Comparison of ENCODE assay signal across 8 cellular contexts in the genomic region with DNA sequence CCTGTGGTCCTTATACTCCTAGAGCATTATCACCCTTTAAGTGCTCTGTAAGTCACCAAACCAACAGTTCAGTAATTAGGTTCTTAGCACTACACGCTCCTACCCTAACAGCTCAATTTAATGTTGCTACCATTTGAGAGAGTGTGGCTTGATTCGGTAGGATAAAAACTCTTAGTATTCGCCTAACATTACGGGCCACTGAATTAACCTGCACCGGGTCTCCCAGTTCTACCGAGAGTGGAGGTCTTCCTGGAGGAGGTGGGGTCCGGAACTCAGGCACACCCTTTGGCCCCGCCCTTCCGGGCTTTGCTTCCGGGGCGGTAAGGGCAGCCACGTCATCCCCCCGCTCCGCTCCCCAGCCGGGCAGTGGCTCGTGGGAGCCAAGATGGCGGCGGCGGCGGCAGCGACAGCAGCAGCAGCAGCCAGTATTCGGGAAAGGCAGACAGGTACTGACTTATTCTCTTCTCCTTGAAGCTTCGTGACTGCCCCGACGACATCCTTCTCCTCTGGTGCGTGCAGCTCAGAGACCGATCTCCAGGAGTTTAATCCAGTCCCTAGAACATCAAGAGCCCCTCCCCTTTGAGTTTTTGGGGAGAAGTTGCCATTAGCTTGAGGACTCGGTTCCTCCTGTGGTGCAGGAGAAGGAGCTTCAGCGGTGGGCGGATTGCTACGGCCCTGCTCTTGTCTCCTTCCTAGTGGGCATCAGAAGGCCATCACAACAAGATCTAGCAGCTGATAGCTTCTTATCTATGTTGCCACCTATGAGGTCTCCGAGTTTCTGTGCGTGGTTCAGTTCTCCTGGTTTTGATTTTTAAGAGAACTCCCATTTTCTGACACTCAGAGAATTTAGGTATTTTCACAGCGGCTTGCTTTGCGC. TPM values are rescaled to one million over a fixed set of nuclear protein-coding genes. Genes with fewer than 3 reads are reported as not detected.
DNase-seq lines count a peak whose midpoint lies in the region; ATAC-seq and TF ChIP-seq lines count a peak whose summit lies in the region.

TSS of gene SCFD1 (plus strand) at position 366 of the 877 bp plus-strand sequence. CDS start at position 386, 20 bp downstream.

- peak within 1 kb of the TSS; percentile 19; the same call in 1 of the 2 replicates for H2AFZ ChIP-seq in GM23338

- H3K27me3 ChIP-seq in DOHH2 (ENCODE audit: control insufficient read depth, low read length) = no peaks in the 10 kb centered on the region
- H3K27me3 ChIP-seq in GM23338 (ENCODE audit: insufficient read depth) = no peaks in the 10 kb centered on the region

- peaks cover 51% of the 10 kb centered on the region for H3K4me1 ChIP-seq in DOHH2 (ENCODE audit: control insufficient read depth, low read length)
- H3K4me1 ChIP-seq in GM23338 (ENCODE audit: insufficient read depth) = no peaks in the 10 kb centered on the region

- peaks cover 7% of the 10 kb centered on the region for H3K27me3 Mint-ChIP-seq in GM23338 (ENCODE audit: insufficient read depth, low read depth, poor library complexity)
- no peaks in the 10 kb centered on the region for H3K27me3 Mint-ChIP-seq in activated T-helper 2 cell treated with anti-CD3 and anti-CD28 coated beads, Interferon-gamma antibody, Interleukin-2, Interleukin-4, amounts not matched to agents 10 μg/mL and 5 μg/mL and 100 μg/mL, durations not matched to agents 14 hours and 24 hours and 36 hours (ENCODE audit: low read depth)
- no peaks in the 10 kb centered on the region for H3K27me3 Mint-ChIP-seq in naive thymus-derived CD8-positive, alpha-beta T cell

- peaks cover 3% of the 10 kb centered on the region; the same call in 1 of the 3 replicates for H3K36me3 Mint-ChIP-seq in GM23338 (ENCODE audit: low read depth)
- H3K36me3 Mint-ChIP-seq in activated T-helper 2 cell treated with anti-CD3 and anti-CD28 coated beads, Interferon-gamma antibody, Interleukin-2, Interleukin-4, amounts not matched to agents 10 μg/mL and 5 μg/mL and 100 μg/mL, durations not matched to agents 14 hours and 24 hours and 36 hours (ENCODE audit: low read depth) = peaks cover 15% of the 10 kb centered on the region
- peaks cover 0 to 2% (median 0%) of the 10 kb centered on the region in 3 donors for H3K36me3 Mint-ChIP-seq in naive thymus-derived CD8-positive, alpha-beta T cell

- H3K79me2 ChIP-seq in DOHH2 (ENCODE audit: control insufficient read depth, low read length) (peaks cover 50% of the 10 kb centered on the region), GM23338 (replicated peaks; ENCODE audit: insufficient read depth) (peaks cover 48% of the 10 kb centered on the region)

- peak; percentile 98 for ATAC-seq in GM23338
- peak; percentile 97 to 98 for ATAC-seq in naive thymus-derived CD8-positive, alpha-beta T cell

- POLR2A ChIA-PET in RWPE1 (lab: Yijun Ruan, JAX; ENCODE audit: low non-redundant PET) = no interaction called here
- POLR2A ChIA-PET in naive thymus-derived CD8-positive, alpha-beta T cell (lab: Charles Lee) = interaction anchor here (0.5 to 1.5 kb wide), 9 partner anchors 27 to 1581 kb away, joined by 3 to 6 read pairs (median 3); partner anchors contain the start of gene HECTD1

- H3K4me1 Mint-ChIP-seq in GM23338 = peaks cover 9% of the 10 kb centered on the region
- peaks cover 29% of the 10 kb centered on the region for H3K4me1 Mint-ChIP-seq in activated T-helper 2 cell treated with anti-CD3 and anti-CD28 coated beads, Interferon-gamma antibody, Interleukin-2, Interleukin-4, amounts not matched to agents 10 μg/mL and 5 μg/mL and 100 μg/mL, durations not matched to agents 14 hours and 24 hours and 36 hours (ENCODE audit: low read depth)
- H3K4me1 Mint-ChIP-seq in naive thymus-derived CD8-positive, alpha-beta T cell = peaks cover 15 to 52% (median 36%) of the 10 kb centered on the region in 4 donors

- intact Hi-C loops in activated T-helper 2 cell treated with anti-CD3 and anti-CD28 coated beads, Interferon-gamma antibody, Interleukin-2, Interleukin-4, amounts not matched to agents 10 μg/mL and 5 μg/mL and 100 μg/mL, durations not matched to agents 14 hours and 24 hours and 36 hours (cut with micrococcal nuclease) = loop anchor here (1.0 to 10.0 kb wide), 5 partner anchors 63 to 1455 kb away; partner anchors contain the start of genes AP4S1, ARHGAP5, G2E3 and HECTD1

- peak within 1 kb of the TSS; percentile 94 for H3K4me3 Mint-ChIP-seq in GM23338
- peak within 1 kb of the TSS; percentile 95 for H3K4me3 Mint-ChIP-seq in activated T-helper 2 cell treated with anti-CD3 and anti-CD28 coated beads, Interferon-gamma antibody, Interleukin-2, Interleukin-4, amounts not matched to agents 10 μg/mL and 5 μg/mL and 100 μg/mL, durations not matched to agents 14 hours and 24 hours and 36 hours (ENCODE audit: low read depth)
- H3K4me3 Mint-ChIP-seq in naive thymus-derived CD8-positive, alpha-beta T cell = peak within 1 kb of the TSS; percentile 87 to 100 (median 98)

- H4K20me1 ChIP-seq in DOHH2 (ENCODE audit: control insufficient read depth, insufficient read depth, low read depth, low read length) (no peaks in the 10 kb centered on the region), GM23338 (replicated peaks; ENCODE audit: insufficient read depth) (peaks cover 9% of the 10 kb centered on the region; the same call in 1 of the 2 replicates)

- peaks cover 31% of the 10 kb centered on the region for H3F3A ChIP-seq in DOHH2 (ENCODE audit: control insufficient read depth, insufficient read depth)
- H3F3A ChIP-seq in GM23338 (replicated peaks; ENCODE audit: low read depth) = peaks cover 4% of the 10 kb centered on the region; the same call in 1 of the 2 replicates

- H3K27ac ChIP-seq in DOHH2 (ENCODE audit: low read depth, low read length) (peak within 1 kb of the TSS; percentile 67), GM23338 (ENCODE audit: low read depth) (peak within 1 kb of the TSS; percentile 95), RWPE1 (peak within 1 kb of the TSS; percentile 88)

- H3K36me3 ChIP-seq in DOHH2 (ENCODE audit: control insufficient read depth, low read length) (peaks cover 24% of the 10 kb centered on the region), GM23338 (ENCODE audit: insufficient read depth) (no peaks in the 10 kb centered on the region; the same call in 1 of the 2 replicates)

- H3K9me2 ChIP-seq in DOHH2 (replicated peaks; ENCODE audit: control insufficient read depth, low read length) = no peaks in the 10 kb centered on the region
- no peaks in the 10 kb centered on the region for H3K9me2 ChIP-seq in GM23338 (ENCODE audit: insufficient read depth)

- H3K4me3 ChIP-seq in DOHH2 (ENCODE audit: low read length) = peak within 1 kb of the TSS; percentile 99
- H3K4me3 ChIP-seq in GM23338 = peak within 1 kb of the TSS; percentile 75
- peak within 1 kb of the TSS; percentile 73 for H3K4me3 ChIP-seq in LNCaP clone FGC (ENCODE audit: low read depth, low read length)
- H3K4me3 ChIP-seq in fibroblast of mammary gland (ENCODE audit: control insufficient read depth, low read depth, low read length) = peak within 1 kb of the TSS; percentile 82

- CTCF ChIA-PET in RWPE1 (lab: Yijun Ruan, JAX) = interaction anchor here (0.6 kb wide), 2 partner anchors 63 to 981 kb away, joined by 4 to 6 read pairs; partner anchors contain the start of gene G2E3

- no peaks in the 10 kb centered on the region for H3K9me3 Mint-ChIP-seq in GM23338
- no peaks in the 10 kb centered on the region for H3K9me3 Mint-ChIP-seq in activated T-helper 2 cell treated with anti-CD3 and anti-CD28 coated beads, Interferon-gamma antibody, Interleukin-2, Interleukin-4, amounts not matched to agents 10 μg/mL and 5 μg/mL and 100 μg/mL, durations not matched to agents 14 hours and 24 hours and 36 hours
- no peaks in the 10 kb centered on the region for H3K9me3 Mint-ChIP-seq in naive thymus-derived CD8-positive, alpha-beta T cell

- TF ChIP-seq CTCF in DOHH2 (IDR thresholded peaks at IDR 0.05; ENCODE audit: low read depth, low read length, poor library complexity, severe bottlenecking) = no peak
- TF ChIP-seq CTCF in GM23338 (conservative IDR thresholded peaks at IDR 0.05; ENCODE audit: low read depth in 2 of 2) = no peak
- TF ChIP-seq CTCF in LNCaP clone FGC (IDR thresholded peaks at IDR 0.05; ENCODE audit: control insufficient read depth, extremely low read depth, insufficient read depth) = no peak
- TF ChIP-seq CTCF in RWPE1 (conservative IDR thresholded peaks at IDR 0.05; ENCODE audit: low read depth) = no peak
- TF ChIP-seq CTCF in fibroblast of mammary gland (conservative IDR thresholded peaks at IDR 0.05; ENCODE audit: control insufficient read depth, insufficient read depth, low read depth, low read length) = no peak

- peak within 1 kb of the TSS; percentile 98 for H3K27ac Mint-ChIP-seq in GM23338
- H3K27ac Mint-ChIP-seq in activated T-helper 2 cell treated with anti-CD3 and anti-CD28 coated beads, Interferon-gamma antibody, Interleukin-2, Interleukin-4, amounts not matched to agents 10 μg/mL and 5 μg/mL and 100 μg/mL, durations not matched to agents 14 hours and 24 hours and 36 hours = peak within 1 kb of the TSS; percentile 94
- peak within 1 kb of the TSS; percentile 84 to 99 (median 97) for H3K27ac Mint-ChIP-seq in naive thymus-derived CD8-positive, alpha-beta T cell

- H3K4me2 ChIP-seq in DOHH2 (ENCODE audit: low read length) (peak within 1 kb of the TSS; percentile 77), GM23338 (peak within 1 kb of the TSS; percentile 76)

- DNase-seq in GM23338 (ENCODE audit: low spot score) (peak; percentile 98), LNCaP clone FGC (ENCODE audit: low read depth) (peak; percentile 73), RWPE1 (ENCODE audit: low spot score) (peak; percentile 84), fibroblast of mammary gland (ENCODE audit: low read depth) (peak; percentile 81)
- DNase-seq in activated T-helper 2 cell treated with anti-CD3 and anti-CD28 coated beads, Interferon-gamma antibody, Interleukin-2, Interleukin-4, amounts not matched to agents 10 μg/mL and 5 μg/mL and 100 μg/mL, durations not matched to agents 14 hours and 24 hours and 36 hours (ENCODE audit: low spot score) = peak; percentile 93
- peak; percentile 88 to 94 (median 90) for DNase-seq in naive thymus-derived CD8-positive, alpha-beta T cell
- peak; percentile 92 for DNase-seq in stimulated activated naive CD4-positive, alpha-beta T cell treated with Interleukin-2 at 50 U/mL for 16 hours (lab: John Stamatoyannopoulos, UW)

- H3K9me3 ChIP-seq in DOHH2 (ENCODE audit: control insufficient read depth, insufficient read depth, low read length) = no peaks in the 10 kb centered on the region

TF ChIP-seq in GM23338, 12 proteins besides CTCF, POLR2A, EP300 and RAD21 (continues in another document):
- no peak for TF ChIP-seq EZH2 (IDR thresholded peaks at IDR 0.05; ENCODE audit: low read depth, unreplicated experiment)
- no peak for TF ChIP-seq STAT1 (IDR thresholded peaks at IDR 0.05; ENCODE audit: unreplicated experiment)
- peak; percentile 89 for TF ChIP-seq CREB1 (CRISPR knock-in tag; IDR thresholded peaks at IDR 0.05; ENCODE audit: low read depth)
- no peak for TF ChIP-seq JUNB (IDR thresholded peaks at IDR 0.05; ENCODE audit: unreplicated experiment)

RNA-seq across cellular contexts. Expression of gene SCFD1, which starts in this region (rescaled TPM):
- total RNA-seq in GM23338 (2014; rRNA removed; shearing (Covaris generic)) = 77.6 and 80.2 TPM in 2 replicates
- polyA plus RNA-seq in GM23338 (2016; fragmentation: Nextera tagmentation; extraction: Ambion mirVana) = 99.2 and 110 TPM in 2 replicates
- 72.8 and 76.1 TPM in 2 replicates for total RNA-seq in activated T-helper 2 cell treated with anti-CD3 and anti-CD28 coated beads, Interferon-gamma antibody, Interleukin-2, Interleukin-4, amounts not matched to agents 10 μg/mL and 5 μg/mL and 100 μg/mL, durations not matched to agents 14 hours and 24 hours and 36 hours
- total RNA-seq in naive thymus-derived CD8-positive, alpha-beta T cell = 10 to 100 TPM; 71.2 to 80.0 TPM
- 10 to 100 TPM; 56.2 to 62.8 (median 57.5) TPM for polyA plus RNA-seq in naive thymus-derived CD8-positive, alpha-beta T cell

Comparison
In these comparisons a context has a peak if more than half of its experiments do, and no peak if none do; other contexts are left out.
1. Peak in every context shown above with its lines: DNase-seq, ATAC-seq, H3K4me3 ChIP-seq and H3K27ac ChIP-seq.